14 cellular contexts compared by ENCODE assay signal in genomic region chr16:17318200-17318599, GRCh38.
DNase-seq lines count a peak whose midpoint lies in the region; ATAC-seq, FAIRE-seq and TF ChIP-seq lines count a peak whose summit lies in the region.
"Had no signal": no experiment of that assay in that cellular context is flagged by ENCODE, and none has a peak within 500 bp of the region (broad histone marks: within the 10 kb centered on the region; RNA-seq: fewer than 3 reads in every experiment).

No MANE protein-coding gene starts in this region.

- no peaks in the 10 kb centered on the region for H3K36me3 ChIP-seq in K562 (ENCODE audit: control insufficient read depth, insufficient read depth, low read length)
- H3K36me3 ChIP-seq: ascending aorta, tibial artery had no signal

- intact Hi-C loops in K562 (cut with micrococcal nuclease), result no loop called here

- H3K4me1 Mint-ChIP-seq in stimulated activated naive B cell treated with anti-CD40 and anti-IgM and Interleukin-4, amounts not matched to agents 10 μg/mL and 1 μg/mL and 100 μg/mL, for 72 hours, result peaks cover 52 to 91% of the 10 kb centered on the region in 2 donors

- TF ChIP-seq CTCF in K562 (IDR thresholded peaks at IDR 0.05 in 2 of 3, conservative IDR thresholded peaks at IDR 0.05 in 1 of 3; ENCODE audit: insufficient read depth in 2 of 3, low read depth in 1 of 3, low read length in 3 of 3), result no peak

- H3K4me3 ChIP-seq in K562, result no peak overlapping the region
- H3K4me3 ChIP-seq: ascending aorta, tibial artery had no signal

- H3K4me2 ChIP-seq in K562 (ENCODE audit: insufficient read depth, low read length), result no peak overlapping the region

- no peak overlapping the region for H3K9ac ChIP-seq in K562 (ENCODE audit: insufficient read depth in 1 of 2, low read depth in 2 of 2, low read length in 2 of 2)

- no peak overlapping the region for H3K4me3 Mint-ChIP-seq in stimulated activated naive B cell treated with anti-CD40 and anti-IgM and Interleukin-4, amounts not matched to agents 10 μg/mL and 1 μg/mL and 100 μg/mL, for 72 hours

- H3K4me1 ChIP-seq in K562 (replicated peaks in 1 of 2; ENCODE audit: control insufficient read depth in 2 of 2, insufficient read depth in 2 of 2, low read length in 2 of 2), result no peaks in the 10 kb centered on the region

- in situ Hi-C loops in K562 (cut with MboI), result no loop called here

- WGBS in K562 (ENCODE audit: insufficient coverage, low coverage, missing lambda C conversion rate), result 2% methylated on average over 4 of the region's 4 CpGs

- no peak for TF ChIP-seq RAD21 in K562 (CRISPR knock-in tag; conservative IDR thresholded peaks at IDR 0.05 in 1 of 2, IDR thresholded peaks at IDR 0.05 in 1 of 2)

- no peaks in the 10 kb centered on the region for H3K27me3 Mint-ChIP-seq in stimulated activated naive B cell treated with anti-CD40 and anti-IgM and Interleukin-4, amounts not matched to agents 10 μg/mL and 1 μg/mL and 100 μg/mL, for 72 hours
- H3K27me3 Mint-ChIP-seq: IgD-negative memory B cell had no signal

- POLR2A ChIA-PET in K562 (lab: Yijun Ruan, JAX), result no interaction called here

- H3K79me2 ChIP-seq in K562 (ENCODE audit: control insufficient read depth, insufficient read depth, low read length), result no peaks in the 10 kb centered on the region

- H3K9me3 ChIP-seq in K562 (replicated peaks; ENCODE audit: control insufficient read depth, insufficient read depth, low read depth, low read length), result no peaks in the 10 kb centered on the region
- H3K9me3 ChIP-seq: ascending aorta, tibial artery had no signal

- H3K36me3 Mint-ChIP-seq in stimulated activated naive B cell treated with anti-CD40 and anti-IgM and Interleukin-4, amounts not matched to agents 10 μg/mL and 1 μg/mL and 100 μg/mL, for 72 hours, result peaks cover 32 to 46% of the 10 kb centered on the region in 2 donors

- peak overlapping the region; percentile 2 for H3K27ac Mint-ChIP-seq in stimulated activated naive B cell treated with anti-CD40 and anti-IgM and Interleukin-4, amounts not matched to agents 10 μg/mL and 1 μg/mL and 100 μg/mL, for 72 hours

- DNase-seq in NCI-H2196 (lab: John Stamatoyannopoulos, UW; ENCODE audit: unreplicated experiment) (peak; percentile 15), NCI-H2196 treated with DMSO at 0.1 percent for 48 hours (lab: John Stamatoyannopoulos, UW; ENCODE audit: unreplicated experiment) (no peak), K562 (ENCODE audit: extremely low read depth in 1 of 4, low spot score in 3 of 4) (no peak), kidney glomerular epithelial cell (lab: John Stamatoyannopoulos, UW) (peak; percentile 10)
- DNase-seq in stimulated activated naive B cell treated with anti-CD40 and anti-IgM and Interleukin-4, amounts not matched to agents 10 μg/mL and 1 μg/mL and 100 μg/mL, for 72 hours, result no peak
- DNase-seq in stimulated activated naive CD4-positive, alpha-beta T cell (lab: John Stamatoyannopoulos, UW), result no peak
- DNase-seq: 8988T, DMS53, NCI-H2029 had no signal

- H3K27ac ChIP-seq in K562 (ENCODE audit: extremely low read depth, low read depth, low read length), result no peak overlapping the region
- H3K27ac ChIP-seq: ascending aorta, tibial artery had no signal

- no peak overlapping the region for H2AFZ ChIP-seq in K562 (ENCODE audit: low read depth, low read length)

- ATAC-seq in K562 (no peak), GM19463 (IDR thresholded peaks at IDR 0.05; ENCODE audit: unreplicated experiment) (no peak), HG03039 (IDR thresholded peaks at IDR 0.05; ENCODE audit: unreplicated experiment) (no peak)
- ATAC-seq in stimulated activated naive B cell treated with anti-CD40 and anti-IgM and Interleukin-4, amounts not matched to agents 10 μg/mL and 1 μg/mL and 100 μg/mL, for 72 hours (replicated peaks), result no peak

- peaks cover 6 to 7% of the 10 kb centered on the region in 2 donors for H3K9me3 Mint-ChIP-seq in stimulated activated naive B cell treated with anti-CD40 and anti-IgM and Interleukin-4, amounts not matched to agents 10 μg/mL and 1 μg/mL and 100 μg/mL, for 72 hours

- BruUV-seq in K562 (replicated peaks; lab: Mats Ljungman, UMichigan), result no TSS peak

- no peak for FAIRE-seq in K562 (lab: Jason Lieb, UNC)

- H4K20me1 ChIP-seq in K562 (replicated peaks; ENCODE audit: control insufficient read depth, insufficient read depth, low read length), result no peaks in the 10 kb centered on the region; the same call in 1 of the 2 replicates

- peaks cover 11 to 44% of the 10 kb centered on the region in 2 experiments; a peak in 3 of 5 replicates for H3K27me3 ChIP-seq in K562 (ENCODE audit: control insufficient read depth in 2 of 2, insufficient read depth in 2 of 2, low read length in 2 of 2)
- H3K27me3 ChIP-seq: ascending aorta, tibial artery had no signal

- no peaks in the 10 kb centered on the region for H3K9me1 ChIP-seq in K562 (ENCODE audit: control insufficient read depth, insufficient read depth, low read length)

- TF ChIP-seq EP300 in K562 (IDR thresholded peaks at IDR 0.05; ENCODE audit: low read length), result no peak

- TF ChIP-seq POLR2A in K562 (conservative IDR thresholded peaks at IDR 0.05), result no peak

- CTCF ChIA-PET in K562 (lab: Yijun Ruan, JAX; ENCODE audit: low intra/inter-chr PET ratio), result no interaction called here

TF ChIP-seq in K562, 482 proteins besides CTCF, POLR2A, EP300 and RAD21:
- TF ChIP-seq C11orf30 (IDR thresholded peaks at IDR 0.05; ENCODE audit: low read depth) (peak; percentile 37; the same call in 1 of the 2 replicates), ZNF316 (IDR thresholded peaks at IDR 0.05) (0 out of 2 replicates have a peak, but pooled peaks have one; percentile 20), NCOA2 (IDR thresholded peaks at IDR 0.05; ENCODE audit: partially characterized antibody in 2 of 2) (no peak), MAFG (tag; conservative IDR thresholded peaks at IDR 0.05) (peak; percentile 39), ADNP (tag; IDR thresholded peaks at IDR 0.05) (no peak), SRSF3 (IDR thresholded peaks at IDR 0.05; ENCODE audit: insufficient read depth, low read length) (no peak)
- TF ChIP-seq, protein P1, sequence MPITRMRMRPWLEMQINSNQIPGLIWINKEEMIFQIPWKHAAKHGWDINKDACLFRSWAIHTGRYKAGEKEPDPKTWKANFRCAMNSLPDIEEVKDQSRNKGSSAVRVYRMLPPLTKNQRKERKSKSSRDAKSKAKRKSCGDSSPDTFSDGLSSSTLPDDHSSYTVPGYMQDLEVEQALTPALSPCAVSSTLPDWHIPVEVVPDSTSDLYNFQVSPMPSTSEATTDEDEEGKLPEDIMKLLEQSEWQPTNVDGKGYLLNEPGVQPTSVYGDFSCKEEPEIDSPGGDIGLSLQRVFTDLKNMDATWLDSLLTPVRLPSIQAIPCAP (CRISPR knock-in tag; IDR thresholded peaks at IDR 0.05; ENCODE audit: borderline replicate concordance), result no peak
TF ChIP-seq in K562: peak in this region for 3.

Comparison
In these comparisons a context has a peak if more than half of its experiments do, and no peak if none do; other contexts are left out.
1. DNase-seq: peak in NCI-H2196 (single experiment) and kidney glomerular epithelial cell (single experiment); none in NCI-H2196 treated with DMSO at 0.1 percent for 48 hours (single experiment), K562 (0 of 4), stimulated activated naive B cell treated with anti-CD40 and anti-IgM and Interleukin-4, amounts not matched to agents 10 μg/mL and 1 μg/mL and 100 μg/mL, for 72 hours (single experiment) and stimulated activated naive CD4-positive, alpha-beta T cell (0 of 6).